ENCODE assay signal across 8 cellular contexts in genomic region chr16:70523013-70523620, GRCh38. TPM values are rescaled to one million over a fixed set of nuclear protein-coding genes. Genes with fewer than 3 reads are reported as not detected.
DNase-seq lines count a peak whose midpoint lies in the region; ATAC-seq, FAIRE-seq and TF ChIP-seq lines count a peak whose summit lies in the region.

COG4 (minus strand) TSS chr16:70523554; CDS start chr16:70523543, 11 bp downstream.

- H3K4me3 ChIP-seq in HEK293 (ENCODE audit: low read depth, low read length) (peak within 1 kb of the TSS; percentile 91), astrocyte (ENCODE audit: insufficient read depth, low read depth, low read length) (peak within 1 kb of the TSS; percentile 92), rectal smooth muscle tissue (ENCODE audit: low read length) (peak within 1 kb of the TSS; percentile 90), aorta (ENCODE audit: low read length in 2 of 2) (peak within 1 kb of the TSS; percentile 85 to 94)

- H3K27me3 ChIP-seq in astrocyte (ENCODE audit: insufficient read depth, low read length), result no peaks in the 10 kb centered on the region
- H3K27me3 ChIP-seq in rectal smooth muscle tissue (ENCODE audit: control insufficient read depth, insufficient read depth, low read length), result no peaks in the 10 kb centered on the region
- no peaks in the 10 kb centered on the region for H3K27me3 ChIP-seq in aorta (ENCODE audit: control insufficient read depth in 1 of 2, insufficient read depth in 2 of 2, low read length in 1 of 2)

- no peaks in the 10 kb centered on the region for H3K27me3 Mint-ChIP-seq in astrocyte (ENCODE audit: low read depth, unreplicated experiment)

- ATAC-seq in aorta (ENCODE audit: low FRiP score), result peak; percentile 96

- H3K4me2 ChIP-seq in astrocyte (ENCODE audit: low read length), result peak within 1 kb of the TSS; percentile 95

- no peak for FAIRE-seq in astrocyte (lab: Jason Lieb, UNC)

- H3K79me2 ChIP-seq in astrocyte (ENCODE audit: insufficient read depth, low read length), result peaks cover 69% of the 10 kb centered on the region

- WGBS in aorta, 2 donors, result 0% methylated on average over 34 of the region's 34 CpGs

- H3K36me3 Mint-ChIP-seq in astrocyte (ENCODE audit: low read depth, unreplicated experiment), result peaks cover 5% of the 10 kb centered on the region

- DNase-seq in G401 (ENCODE audit: low spot score) (peak; percentile 88), NCI-H1436 (lab: John Stamatoyannopoulos, UW) (peak; percentile 84), T-helper 9 cell (peak; percentile 86), astrocyte (ENCODE audit: low read depth) (peak; percentile 67), hepatic stellate cell (ENCODE audit: low spot score) (peak; percentile 87), aorta (peak; percentile 93 to 95)

- H3K9me3 Mint-ChIP-seq in astrocyte (ENCODE audit: unreplicated experiment), result no peaks in the 10 kb centered on the region

- H3K27ac ChIP-seq in HEK293 (ENCODE audit: extremely low read depth, low read depth, low read length), result peak within 1 kb of the TSS; percentile 99
- H3K27ac ChIP-seq in astrocyte (ENCODE audit: low read depth, low read length), result peak within 1 kb of the TSS; percentile 90
- H3K27ac ChIP-seq in rectal smooth muscle tissue (ENCODE audit: low read depth, low read length), result peak within 1 kb of the TSS; percentile 73
- H3K27ac ChIP-seq in aorta (ENCODE audit: low read depth in 1 of 2, low read length in 2 of 2), result peak within 1 kb of the TSS; percentile 75 to 77

- H3K4me1 ChIP-seq in HEK293 (ENCODE audit: control insufficient read depth, insufficient read depth, low read length) (peaks cover 12% of the 10 kb centered on the region), astrocyte (ENCODE audit: insufficient read depth, low read length) (peaks cover 23% of the 10 kb centered on the region), rectal smooth muscle tissue (ENCODE audit: control insufficient read depth, insufficient read depth, low read length) (peaks cover 14% of the 10 kb centered on the region), aorta (ENCODE audit: control insufficient read depth in 1 of 2, insufficient read depth in 2 of 2, low read length in 2 of 2) (peaks cover 0 to 5% of the 10 kb centered on the region in 2 donors)

- peak within 1 kb of the TSS; percentile 99 for H3K4me3 Mint-ChIP-seq in astrocyte (ENCODE audit: unreplicated experiment)

- peaks cover 27% of the 10 kb centered on the region for H3K4me1 Mint-ChIP-seq in astrocyte (ENCODE audit: low read depth, unreplicated experiment)

- no peaks in the 10 kb centered on the region for H3K9me3 ChIP-seq in HEK293 (ENCODE audit: control insufficient read depth, insufficient read depth, low read depth, low read length)
- no peaks in the 10 kb centered on the region for H3K9me3 ChIP-seq in astrocyte (ENCODE audit: insufficient read depth, low read depth, low read length)
- H3K9me3 ChIP-seq in aorta (ENCODE audit: control insufficient read depth, low read length), result no peaks in the 10 kb centered on the region

- H3K27ac Mint-ChIP-seq in astrocyte (ENCODE audit: unreplicated experiment), result peak within 1 kb of the TSS; percentile 99

- POLR2A ChIA-PET in HEK293 (lab: Yijun Ruan, JAX), result interaction anchor here (0.5 to 5.9 kb wide), 9 partner anchors 22 to 249 kb away, joined by 3 to 42 read pairs (median 5); partner anchors contain the start of genes AARS1, DDX19A and FCSK

- H3K36me3 ChIP-seq in HEK293 (ENCODE audit: control insufficient read depth in 2 of 2, insufficient read depth in 1 of 2, low read length in 2 of 2), result peaks cover 10 to 35% of the 10 kb centered on the region in 2 experiments
- H3K36me3 ChIP-seq in astrocyte (ENCODE audit: insufficient read depth, low read length), result peaks cover 15% of the 10 kb centered on the region
- H3K36me3 ChIP-seq in rectal smooth muscle tissue (ENCODE audit: control insufficient read depth, insufficient read depth, low read length), result peaks cover 3% of the 10 kb centered on the region
- no peaks in the 10 kb centered on the region for H3K36me3 ChIP-seq in aorta (ENCODE audit: control insufficient read depth in 1 of 2, insufficient read depth in 2 of 2, low read length in 1 of 2)

- in situ Hi-C loops in G401 (cut with HindIII; ENCODE audit: low sequenced_read_pairs), result no loop called here

- peak within 1 kb of the TSS; percentile 90 for H2AFZ ChIP-seq in astrocyte (ENCODE audit: low read depth, low read length)

- H3K9ac ChIP-seq in astrocyte (ENCODE audit: low read length) (peak within 1 kb of the TSS; percentile 98), rectal smooth muscle tissue (ENCODE audit: low read length) (peak within 1 kb of the TSS; percentile 81)

- CTCF ChIA-PET in HEK293 (lab: Yijun Ruan, JAX), result interaction anchor here (0.6 to 1.1 kb wide), 4 partner anchors 9 to 142 kb away, joined by 3 read pairs; no protein-coding TSS in a partner anchor

- intact Hi-C loops in aorta (cut with DNase I), result loop anchor here in 1 of 2 donors (5.0 to 10.0 kb wide), 2 partner anchors 141 to 252 kb away; no protein-coding TSS in a partner anchor

- H4K20me1 ChIP-seq in astrocyte (ENCODE audit: insufficient read depth, low read length), result peaks cover 29% of the 10 kb centered on the region

- TF ChIP-seq CTCF in HEK293 (tag by site-specific recombination; IDR thresholded peaks at IDR 0.05) (no peak), astrocyte (IDR thresholded peaks at IDR 0.05; ENCODE audit: insufficient read depth, low read depth, low read length) (no peak)

TF ChIP-seq in HEK293, 187 proteins besides CTCF, POLR2A, EP300 and RAD21 (continues in another document):
- TF ChIP-seq ZNF791 (tag by site-specific recombination; IDR thresholded peaks at IDR 0.05) (no peak), HOXC10 (CRISPR knock-in tag; IDR thresholded peaks at IDR 0.05) (no peak), ZNF560 (tag by site-specific recombination; IDR thresholded peaks at IDR 0.05; ENCODE audit: borderline replicate concordance) (no peak), ZNF214 (tag by site-specific recombination; IDR thresholded peaks at IDR 0.05; ENCODE audit: borderline replicate concordance) (no peak), ZBTB1 (tag by site-specific recombination; IDR thresholded peaks at IDR 0.05) (no peak), OSR2 (tag by site-specific recombination; IDR thresholded peaks at IDR 0.05) (no peak), ZNF174 (tag by site-specific recombination; IDR thresholded peaks at IDR 0.05) (no peak), ZNF239 (tag by site-specific recombination; IDR thresholded peaks at IDR 0.05) (no peak), ZNF514 (tag by site-specific recombination; IDR thresholded peaks at IDR 0.05) (no peak), ZNF692 (tag by site-specific recombination; IDR thresholded peaks at IDR 0.05) (no peak), ZNF623 (tag by site-specific recombination; IDR thresholded peaks at IDR 0.05) (0 out of 2 replicates have a peak, but pooled peaks have one; percentile 4), ZNF558 (tag by site-specific recombination; IDR thresholded peaks at IDR 0.05) (no peak), PRDM1 (tag by site-specific recombination; IDR thresholded peaks at IDR 0.05) (peak; percentile 72), ZNF292 (tag by site-specific recombination; IDR thresholded peaks at IDR 0.05; ENCODE audit: borderline replicate concordance, low read depth) (no peak), HOXA7 (CRISPR knock-in tag; IDR thresholded peaks at IDR 0.05; ENCODE audit: borderline replicate concordance) (no peak), ZNF530 (tag by site-specific recombination; IDR thresholded peaks at IDR 0.05; ENCODE audit: low read depth) (no peak), ZNF37A (tag by site-specific recombination; IDR thresholded peaks at IDR 0.05) (no peak), ZNF658 (tag by site-specific recombination; IDR thresholded peaks at IDR 0.05) (no peak), ZNF350 (tag by site-specific recombination; IDR thresholded peaks at IDR 0.05) (no peak), ZNF223 (tag by site-specific recombination; IDR thresholded peaks at IDR 0.05) (no peak), ZNF792 (tag by site-specific recombination; IDR thresholded peaks at IDR 0.05) (no peak), ZNF600 (tag by site-specific recombination; IDR thresholded peaks at IDR 0.05) (no peak), ZNF280C (tag by site-specific recombination; IDR thresholded peaks at IDR 0.05) (no peak), ZNF211 (tag by site-specific recombination; IDR thresholded peaks at IDR 0.05; ENCODE audit: low read depth) (no peak), ZBTB48 (tag by site-specific recombination; IDR thresholded peaks at IDR 0.05) (no peak), ZBTB21 (tag by site-specific recombination; IDR thresholded peaks at IDR 0.05) (no peak)

RNA-seq across cellular contexts. Expression of gene COG4, which starts in this region (rescaled TPM):
- total RNA-seq in G401 (2014; rRNA removed; shearing (Covaris generic)), result 79.5 and 97.0 TPM in 2 replicates
- total RNA-seq in astrocyte (41.7 and 42.6 TPM in 2 replicates), aorta (10 to 100 TPM; 35.7 to 44.6 TPM)
- 10 to 100 TPM; 18.2 to 96.2 TPM for polyA plus RNA-seq in aorta

Comparison
In these comparisons a context has a peak if more than half of its experiments do, and no peak if none do; other contexts are left out.
1. Peak in every context shown above with its lines: DNase-seq, ATAC-seq, H3K4me3 ChIP-seq and H3K27ac ChIP-seq.